ENCODE assay signal across 1 cellular context in genomic region chr14:89915114-89915878, GRCh38.
TF ChIP-seq lines count a peak whose summit lies in the region.

No MANE protein-coding gene starts in this region.

TF ChIP-seq in HCT116, 20 proteins besides CTCF, POLR2A, EP300 and RAD21:
- TF ChIP-seq REST (IDR thresholded peaks at IDR 0.05; ENCODE audit: low read depth) (no peak), EZH2 (IDR thresholded peaks at IDR 0.05) (no peak), CBX3 (IDR thresholded peaks at IDR 0.05; ENCODE audit: low read depth) (no peak), YY1 (IDR thresholded peaks at IDR 0.05; ENCODE audit: extremely low read depth, insufficient replicate concordance, low read depth, low read length) (no peak), EGR1 (IDR thresholded peaks at IDR 0.05; ENCODE audit: low read depth) (no peak), JUND (IDR thresholded peaks at IDR 0.05) (no peak), TCF7L2 (IDR thresholded peaks at IDR 0.05; ENCODE audit: borderline replicate concordance, extremely low read depth, insufficient read depth, insufficient read length) (no peak), MAX (IDR thresholded peaks at IDR 0.05) (no peak)
